In the genomic region with DNA sequence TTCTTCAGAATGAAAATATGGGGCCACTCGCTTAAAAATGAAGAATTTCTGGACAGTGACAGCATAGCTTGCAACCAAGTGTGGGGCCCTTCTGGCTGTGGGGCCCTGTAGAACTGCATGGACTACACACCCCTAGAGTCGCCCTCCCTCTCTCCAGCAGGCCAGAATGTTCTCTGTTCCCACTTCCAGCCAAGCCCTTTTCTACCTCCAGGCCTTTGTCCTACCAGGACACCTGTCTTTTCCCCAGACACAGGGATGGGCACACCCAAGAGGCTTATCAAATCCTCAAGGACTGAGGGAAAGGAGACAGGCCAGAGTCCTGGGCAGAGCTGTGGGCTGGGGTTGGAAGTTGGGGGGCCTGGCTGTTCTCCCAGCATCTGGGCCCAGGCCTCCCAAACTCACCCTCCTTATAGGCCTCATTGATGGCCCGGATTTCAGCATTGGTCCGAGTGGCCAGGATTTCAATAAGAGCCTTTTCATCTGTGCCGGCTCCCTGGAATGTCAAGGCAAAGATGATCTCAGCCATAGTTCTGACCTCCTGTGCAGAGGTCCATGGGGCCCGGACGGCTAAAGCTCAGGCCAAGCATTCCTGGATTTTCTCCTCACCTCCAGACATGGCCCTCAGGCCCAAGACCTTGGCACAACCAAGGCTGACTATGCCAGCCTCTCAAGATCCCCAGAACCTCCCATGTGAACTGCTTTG, we compare ENCODE assay signal across 23 cellular contexts. TPM values are rescaled to one million over a fixed set of nuclear protein-coding genes. Genes with fewer than 3 reads are reported as not detected.
DNase-seq lines count a peak whose midpoint lies in the region; ATAC-seq and TF ChIP-seq lines count a peak whose summit lies in the region.
"Had no signal": no experiment of that assay in that cellular context is flagged by ENCODE, and none has a peak within 500 bp of the region (broad histone marks: within the 10 kb centered on the region; RNA-seq: fewer than 3 reads in every experiment).

No MANE protein-coding gene starts in this region.

- H3K36me3 ChIP-seq in cardiac muscle cell (peaks cover 77% of the 10 kb centered on the region), left ventricle myocardium inferior (peaks cover 79% of the 10 kb centered on the region), thyroid gland (peaks cover 22 to 24% of the 10 kb centered on the region in 2 donors)
- H3K36me3 ChIP-seq: neural progenitor cell had no signal

- H3K4me1 Mint-ChIP-seq in activated T-helper 17 cell treated with anti-CD3 and anti-CD28 coated beads, Interleukin-2, amount 50 U/mL, for 72 hours, result peaks cover 6% of the 10 kb centered on the region
- H3K4me1 Mint-ChIP-seq: neural progenitor cell had no signal

- DNase-seq in cardiac muscle cell (ENCODE audit: low read depth in 1 of 2, low spot score in 1 of 2) (no peak), left ventricle myocardium inferior (no peak), left colon (no peak), thyroid gland (no peak), NCI-H1930 (lab: John Stamatoyannopoulos, UW) (no peak), DMS 273 treated with DMSO at 0.1 percent for 48 hours (lab: John Stamatoyannopoulos, UW) (no peak)
- DNase-seq: central memory CD4-positive, alpha-beta T cell; dorsolateral prefrontal cortex; heart left ventricle; HFFc6; left lung; midbrain; NCI-H1092; NCI-H2029; NCI-H2227 treated with DMSO at 0.1 percent for 48 hours; NCI-H748 treated with DMSO at 0.1 percent for 48 hours; right lobe of liver; SK-N-SH had no signal

- 92 to 94% methylated on average over 7 of the region's 7 CpGs for WGBS in thyroid gland, 2 donors

- peak overlapping the region; percentile 59 for H3K27ac Mint-ChIP-seq in activated T-helper 17 cell treated with anti-CD3 and anti-CD28 coated beads, Interleukin-2, amount 50 U/mL, for 72 hours
- H3K27ac Mint-ChIP-seq: neural progenitor cell; T-helper 2 cell treated with Interferon-gamma antibody and Interleukin-4, amounts not matched to agents 5 μg/mL and 100 μg/mL, for 36 hours had no signal

- TF ChIP-seq CTCF in cardiac muscle cell (IDR thresholded peaks at IDR 0.05; ENCODE audit: low read depth, low read length), result no peak
- TF ChIP-seq CTCF in left ventricle myocardium inferior (IDR thresholded peaks at IDR 0.05; ENCODE audit: borderline replicate concordance), result no peak
- TF ChIP-seq CTCF in thyroid gland (IDR thresholded peaks at IDR 0.05), result no peak

- H3K4me1 ChIP-seq in cardiac muscle cell (ENCODE audit: low read depth), result no peaks in the 10 kb centered on the region
- peaks cover 24% of the 10 kb centered on the region for H3K4me1 ChIP-seq in left ventricle myocardium inferior
- H3K4me1 ChIP-seq in thyroid gland, result peaks cover 5 to 26% of the 10 kb centered on the region in 2 donors
- H3K4me1 ChIP-seq: neural progenitor cell had no signal

- intact Hi-C loops in left ventricle myocardium inferior (cut with micrococcal nuclease), result no loop called here
- intact Hi-C loops in left colon (cut with DNase I, micrococcal nuclease), result loop anchor here in 1 of 2 donors (10.0 kb wide), 1 partner anchor 64 kb away; no protein-coding TSS in a partner anchor
- intact Hi-C loops in thyroid gland (cut with DNase I), result loop anchor here (2.0 kb wide), 1 partner anchor 68 kb away; no protein-coding TSS in a partner anchor

- no peak for TF ChIP-seq POLR2A in thyroid gland (IDR thresholded peaks at IDR 0.05)

- H3K36me3 Mint-ChIP-seq in activated T-helper 17 cell treated with anti-CD3 and anti-CD28 coated beads, Interleukin-2, amount 50 U/mL, for 72 hours (ENCODE audit: low read depth), result peaks cover 99% of the 10 kb centered on the region

- no peak overlapping the region for H3K4me3 Mint-ChIP-seq in activated T-helper 17 cell treated with anti-CD3 and anti-CD28 coated beads, Interleukin-2, amount 50 U/mL, for 72 hours
- H3K4me3 Mint-ChIP-seq: HFFc6; neural progenitor cell; T-helper 2 cell treated with Interferon-gamma antibody and Interleukin-4, amounts not matched to agents 5 μg/mL and 100 μg/mL, for 36 hours had no signal

- no peaks in the 10 kb centered on the region for H3K9me3 Mint-ChIP-seq in activated T-helper 17 cell treated with anti-CD3 and anti-CD28 coated beads, Interleukin-2, amount 50 U/mL, for 72 hours
- H3K9me3 Mint-ChIP-seq: HFFc6; neural progenitor cell; T-helper 2 cell treated with Interferon-gamma antibody and Interleukin-4, amounts not matched to agents 5 μg/mL and 100 μg/mL, for 36 hours had no signal

- H3K4me3 ChIP-seq in cardiac muscle cell, result no peak overlapping the region
- no peak overlapping the region for H3K4me3 ChIP-seq in left ventricle myocardium inferior
- no peak overlapping the region for H3K4me3 ChIP-seq in thyroid gland (replicated peaks in 1 of 3)
- H3K4me3 ChIP-seq: dorsolateral prefrontal cortex, heart left ventricle, left lung, neural progenitor cell, right lobe of liver had no signal

- no peaks in the 10 kb centered on the region for H3K27me3 Mint-ChIP-seq in activated T-helper 17 cell treated with anti-CD3 and anti-CD28 coated beads, Interleukin-2, amount 50 U/mL, for 72 hours

- no peak for ATAC-seq in activated T-helper 17 cell treated with anti-CD3 and anti-CD28 coated beads, Interleukin-2, amount 50 U/mL, for 72 hours (replicated peaks)
- peak; percentile 37 for ATAC-seq in left colon
- ATAC-seq in GM21576 (IDR thresholded peaks at IDR 0.05; ENCODE audit: unreplicated experiment), result no peak
- ATAC-seq: heart left ventricle, left lung, right lobe of liver had no signal

- H3K27ac ChIP-seq in cardiac muscle cell (peak overlapping the region; percentile 56), left ventricle myocardium inferior (replicated peaks) (no peak overlapping the region), thyroid gland (peak overlapping the region; percentile 73 to 85 (median 81))
- H3K27ac ChIP-seq: C4-2B, heart left ventricle, left lung, neural progenitor cell, right lobe of liver had no signal

- H3K9me3 ChIP-seq in cardiac muscle cell (ENCODE audit: low read depth) (no peaks in the 10 kb centered on the region), left ventricle myocardium inferior (replicated peaks) (no peaks in the 10 kb centered on the region), thyroid gland (no peaks in the 10 kb centered on the region)
- H3K9me3 ChIP-seq: heart left ventricle, left lung, right lobe of liver, SK-N-SH had no signal

- no peaks in the 10 kb centered on the region for H3K27me3 ChIP-seq in cardiac muscle cell
- H3K27me3 ChIP-seq in left ventricle myocardium inferior (ENCODE audit: low read depth), result no peaks in the 10 kb centered on the region
- no peaks in the 10 kb centered on the region for H3K27me3 ChIP-seq in thyroid gland
- H3K27me3 ChIP-seq: dorsolateral prefrontal cortex, heart left ventricle, left lung, neural progenitor cell, right lobe of liver had no signal

RNA-seq across cellular contexts. Expression of gene TNIP1, which starts 38.2 kb away (rescaled TPM):
- total RNA-seq in cardiac muscle cell (134 and 147 TPM in 2 replicates), left ventricle myocardium inferior (131 TPM), left colon (100 to 1,000 TPM; 200 to 215 TPM), thyroid gland (100 to 1,000 TPM in 1 of 4 donors, 10 to 100 TPM in 3; 74.4 to 115 (median 94.7) TPM)
- 94.9 and 104 TPM in 2 replicates for polyA plus RNA-seq in cardiac muscle cell
- total RNA-seq in activated T-helper 17 cell treated with anti-CD3 and anti-CD28 coated beads, Interleukin-2, amount 50 U/mL, for 72 hours, result 100 to 1,000 TPM; 316 to 609 TPM

RNA-seq across cellular contexts. Expression of gene ANXA6, which starts 38.5 kb away (rescaled TPM):
- total RNA-seq in cardiac muscle cell (628 and 658 TPM in 2 replicates), left ventricle myocardium inferior (195 TPM), left colon (10 to 100 TPM; 20.3 to 46.8 TPM), thyroid gland (100 to 1,000 TPM; 122 to 283 (median 180) TPM)
- polyA plus RNA-seq in cardiac muscle cell, result 404 and 448 TPM in 2 replicates
- 100 to 1,000 TPM; 432 to 559 TPM for total RNA-seq in activated T-helper 17 cell treated with anti-CD3 and anti-CD28 coated beads, Interleukin-2, amount 50 U/mL, for 72 hours
